ENCODE assay signal across 8 cellular contexts in genomic region chr6:10720229-10720959, GRCh38. TPM values are rescaled to one million over a fixed set of nuclear protein-coding genes. Genes with fewer than 3 reads are reported as not detected.
DNase-seq lines count a peak whose midpoint lies in the region; ATAC-seq, FAIRE-seq and TF ChIP-seq lines count a peak whose summit lies in the region.

No MANE protein-coding gene starts in this region.

- DNase-seq in GM12892 (ENCODE audit: insufficient read length) (peak; percentile 19), NCI-H1092 (lab: John Stamatoyannopoulos, UW) (peak; percentile 6), fibroblast of mammary gland (ENCODE audit: low read depth) (peak; percentile 20), sciatic nerve (ENCODE audit: low spot score) (peak; percentile 64), NCI-H226 (no peak), NOMO-1 (lab: John Stamatoyannopoulos, UW; ENCODE audit: unreplicated experiment in 2 of 2) (no peak)
- DNase-seq in activated T-cell treated with anti-CD3 and anti-CD28 coated beads, Interleukin-2, amount 50 U/mL, for 4 hours: peak; percentile 47

- peaks cover 1% of the 10 kb centered on the region for H3K36me3 Mint-ChIP-seq in activated T-cell treated with anti-CD3 and anti-CD28 coated beads, Interleukin-2, amount 50 U/mL, for 4 hours (ENCODE audit: insufficient read depth)

- H3K27me3 Mint-ChIP-seq in activated T-cell treated with anti-CD3 and anti-CD28 coated beads, Interleukin-2, amount 50 U/mL, for 4 hours (ENCODE audit: low read depth): no peaks in the 10 kb centered on the region

- peak overlapping the region; percentile 52 for H3K4me3 ChIP-seq in fibroblast of mammary gland (ENCODE audit: control insufficient read depth, low read depth, low read length)

- FAIRE-seq in GM12892 (lab: Jason Lieb, UNC): no peak

- peak; percentile 67; the same call in 1 of the 2 replicates for TF ChIP-seq POLR2A in GM12892 (IDR thresholded peaks at IDR 0.05; ENCODE audit: low read depth, low read length)

- no peak for TF ChIP-seq CTCF in fibroblast of mammary gland (conservative IDR thresholded peaks at IDR 0.05; ENCODE audit: control insufficient read depth, insufficient read depth, low read depth, low read length)

- ATAC-seq in activated T-cell treated with anti-CD3 and anti-CD28 coated beads, Interleukin-2, amount 50 U/mL, for 4 hours: peak; percentile 39 to 47
- ATAC-seq in sciatic nerve (no peak), HG03097 (IDR thresholded peaks at IDR 0.05; ENCODE audit: low FRiP score, unreplicated experiment) (no peak)

- H3K9me3 Mint-ChIP-seq in activated T-cell treated with anti-CD3 and anti-CD28 coated beads, Interleukin-2, amount 50 U/mL, for 4 hours: no peaks in the 10 kb centered on the region

- peak overlapping the region; percentile 91 for H3K4me3 Mint-ChIP-seq in activated T-cell treated with anti-CD3 and anti-CD28 coated beads, Interleukin-2, amount 50 U/mL, for 4 hours

- H3K4me1 Mint-ChIP-seq in activated T-cell treated with anti-CD3 and anti-CD28 coated beads, Interleukin-2, amount 50 U/mL, for 4 hours (ENCODE audit: low read depth): peaks cover 40% of the 10 kb centered on the region

- intact Hi-C loops in sciatic nerve (cut with DNase I): no loop called here

RNA-seq across cellular contexts. Expression of gene TMEM14C, which starts 2.5 kb away (rescaled TPM):
- polyA plus RNA-seq in GM12892 (2012; ENCODE audit: missing spikeins): 127 TPM
- 10 to 100 TPM; 35.4 to 47.2 (median 38.3) TPM for total RNA-seq in activated T-cell treated with anti-CD3 and anti-CD28 coated beads, Interleukin-2, amount 50 U/mL, for 4 hours
- 79.5 TPM for total RNA-seq in sciatic nerve

RNA-seq across cellular contexts. Expression of gene PAK1IP1, which starts 25.6 kb away (rescaled TPM):
- 31.9 TPM for polyA plus RNA-seq in GM12892 (2012; ENCODE audit: missing spikeins)
- total RNA-seq in activated T-cell treated with anti-CD3 and anti-CD28 coated beads, Interleukin-2, amount 50 U/mL, for 4 hours: 10 to 100 TPM; 79.2 to 87.9 (median 87.6) TPM
- total RNA-seq in sciatic nerve: 12.3 TPM

RNA-seq across cellular contexts. Expression of gene C6orf52, which starts 26.0 kb away (rescaled TPM):
- polyA plus RNA-seq in GM12892 (2012; ENCODE audit: missing spikeins): 1.6 TPM
- total RNA-seq in activated T-cell treated with anti-CD3 and anti-CD28 coated beads, Interleukin-2, amount 50 U/mL, for 4 hours: 1 to 10 TPM; 2.5 to 5.3 (median 4.3) TPM
- 1.1 TPM for total RNA-seq in sciatic nerve

RNA-seq across cellular contexts. Expression of gene TMEM14B, which starts 27.2 kb away (rescaled TPM):
- 150 TPM for polyA plus RNA-seq in GM12892 (2012; ENCODE audit: missing spikeins)
- 10 to 100 TPM; 84.0 to 85.0 (median 84.4) TPM for total RNA-seq in activated T-cell treated with anti-CD3 and anti-CD28 coated beads, Interleukin-2, amount 50 U/mL, for 4 hours
- total RNA-seq in sciatic nerve: 58.9 TPM

Comparison
In these comparisons a context has a peak if more than half of its experiments do, and no peak if none do; other contexts are left out.
1. DNase-seq: peak in GM12892 (single experiment), NCI-H1092 (single experiment), activated T-cell treated with anti-CD3 and anti-CD28 coated beads, Interleukin-2, amount 50 U/mL, for 4 hours (single experiment), fibroblast of mammary gland (single experiment) and sciatic nerve (single experiment); none in NCI-H226 (single experiment) and NOMO-1 (0 of 2).
2. ATAC-seq: peak in activated T-cell treated with anti-CD3 and anti-CD28 coated beads, Interleukin-2, amount 50 U/mL, for 4 hours (2 of 2); none in sciatic nerve (single experiment) and HG03097 (single experiment).